In genomic region chr2:160269803-160270570, GRCh38 we compare ENCODE assay signal across 8 cellular contexts.
A peak's percentile ranks its signal among the peaks of the same experiment; 100 is the strongest.
DNase-seq lines count a peak whose midpoint lies in the region; ATAC-seq and TF ChIP-seq lines count a peak whose summit lies in the region.

No MANE protein-coding gene starts in this region.

- H3K4me1 Mint-ChIP-seq in IgD-negative memory B cell: peaks cover 7 to 16% (median 11%) of the 10 kb centered on the region in 3 donors

- H3K27ac Mint-ChIP-seq in IgD-negative memory B cell: peak overlapping the region; percentile 58 to 92 (median 86)

- intact Hi-C loops in left cardiac atrium (cut with DNase I): loop anchor here in 1 of 2 donors (5.0 kb wide), 2 partner anchors 58 to 137 kb away; no protein-coding TSS in a partner anchor

- H3K36me3 Mint-ChIP-seq in IgD-negative memory B cell: peaks cover 3% of the 10 kb centered on the region

- H3K4me1 ChIP-seq in tibial nerve: peaks cover 0 to 34% (median 10%) of the 10 kb centered on the region in 4 donors

- no peaks in the 10 kb centered on the region for H3K9me3 Mint-ChIP-seq in IgD-negative memory B cell

- peak overlapping the region; percentile 92 for H3K27ac ChIP-seq in adipose tissue (ENCODE audit: low read depth, low read length)
- peak overlapping the region; percentile 80 to 96 (median 91) for H3K27ac ChIP-seq in tibial nerve

- no peaks in the 10 kb centered on the region for H3K9me3 ChIP-seq in tibial nerve

- DNase-seq in DMS153 treated with DMSO at 0.1 percent for 48 hours (lab: John Stamatoyannopoulos, UW; ENCODE audit: unreplicated experiment) (peak; percentile 82), SW480 (ENCODE audit: low spot score) (peak; percentile 88), left cardiac atrium (peak; percentile 90), pons (ENCODE audit: low spot score) (peak; percentile 58), tibial nerve (ENCODE audit: low spot score in 2 of 2) (peak; percentile 68 to 78)

- peaks cover 0 to 21% (median 0%) of the 10 kb centered on the region in 3 donors for H3K36me3 ChIP-seq in tibial nerve

- H3K27me3 Mint-ChIP-seq in IgD-negative memory B cell: peaks cover 1% of the 10 kb centered on the region

- peak overlapping the region; percentile 31 to 59 (median 46) for H3K4me3 ChIP-seq in tibial nerve

- TF ChIP-seq EP300 in tibial nerve (IDR thresholded peaks at IDR 0.05): peak in 1 of 2 donors; percentile 93

- peak; percentile 95 for ATAC-seq in GM21576 (IDR thresholded peaks at IDR 0.05; ENCODE audit: unreplicated experiment)
- ATAC-seq in left cardiac atrium: peak; percentile 91 to 92

- TF ChIP-seq CTCF in tibial nerve (IDR thresholded peaks at IDR 0.05): peak; percentile 50 to 91 (median 74)

- H3K4me3 Mint-ChIP-seq in IgD-negative memory B cell: peak overlapping the region; percentile 79 to 94 (median 88)

- WGBS in adipose tissue, 3 donors: 2% methylated on average over 52 to 53 of the region's 53 CpGs
- 1 to 4% methylated on average over 20 to 46 of the region's 53 CpGs for WGBS in tibial nerve, 2 donors

- H3K27me3 ChIP-seq in tibial nerve: no peaks in the 10 kb centered on the region

- TF ChIP-seq POLR2A in tibial nerve (IDR thresholded peaks at IDR 0.05): peak; percentile 35 to 59

Comparison
In these comparisons a context has a peak if more than half of its experiments do, and no peak if none do; other contexts are left out.
1. Peak in every context shown above with its lines: DNase-seq, ATAC-seq, H3K4me3 ChIP-seq and H3K27ac ChIP-seq.